In the genomic region with DNA sequence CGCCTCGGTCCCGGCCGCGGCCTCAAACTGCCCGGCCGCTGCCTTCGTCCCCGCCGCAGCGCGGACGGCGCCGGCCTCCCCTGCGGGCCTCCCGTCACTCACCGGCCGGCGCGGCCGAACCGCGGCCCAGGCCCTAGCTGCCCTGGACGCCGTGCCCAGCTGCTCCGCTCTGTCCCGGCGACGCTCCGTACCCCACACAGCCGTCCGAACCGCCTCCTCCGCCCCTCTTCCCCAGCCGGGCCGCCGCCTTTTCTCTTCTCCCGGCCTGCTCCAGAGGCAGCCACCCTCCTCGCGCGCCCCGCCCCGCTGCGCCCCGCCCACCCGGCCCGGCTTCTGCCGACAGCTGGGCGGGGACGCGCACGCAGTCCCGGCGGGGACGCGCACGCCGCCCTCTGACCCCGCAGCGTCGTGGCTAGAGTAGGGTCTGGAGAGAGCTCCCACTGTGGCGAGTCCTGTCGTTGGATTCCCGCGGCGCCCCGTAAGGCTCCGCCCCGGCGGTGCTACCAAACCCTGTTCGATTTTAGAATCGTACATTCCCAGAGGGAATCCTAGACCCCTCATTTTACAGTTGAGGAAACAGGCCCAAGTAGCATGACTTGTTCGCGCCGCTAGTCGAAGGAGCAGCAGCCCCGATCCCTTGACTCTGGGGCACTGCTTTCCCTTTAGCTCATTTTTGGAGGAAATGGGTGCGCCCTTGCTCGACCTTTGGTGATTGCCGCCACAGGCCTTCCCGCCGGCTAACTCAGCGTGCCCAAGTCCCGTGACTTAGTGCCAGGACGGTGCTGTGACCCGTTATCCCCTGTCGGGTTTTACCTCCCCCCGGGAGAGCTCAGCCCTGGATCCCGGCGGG, we compare ENCODE assay signal across 1 cellular context.
TF ChIP-seq lines count a peak whose summit lies in the region.

A gene with protein sequence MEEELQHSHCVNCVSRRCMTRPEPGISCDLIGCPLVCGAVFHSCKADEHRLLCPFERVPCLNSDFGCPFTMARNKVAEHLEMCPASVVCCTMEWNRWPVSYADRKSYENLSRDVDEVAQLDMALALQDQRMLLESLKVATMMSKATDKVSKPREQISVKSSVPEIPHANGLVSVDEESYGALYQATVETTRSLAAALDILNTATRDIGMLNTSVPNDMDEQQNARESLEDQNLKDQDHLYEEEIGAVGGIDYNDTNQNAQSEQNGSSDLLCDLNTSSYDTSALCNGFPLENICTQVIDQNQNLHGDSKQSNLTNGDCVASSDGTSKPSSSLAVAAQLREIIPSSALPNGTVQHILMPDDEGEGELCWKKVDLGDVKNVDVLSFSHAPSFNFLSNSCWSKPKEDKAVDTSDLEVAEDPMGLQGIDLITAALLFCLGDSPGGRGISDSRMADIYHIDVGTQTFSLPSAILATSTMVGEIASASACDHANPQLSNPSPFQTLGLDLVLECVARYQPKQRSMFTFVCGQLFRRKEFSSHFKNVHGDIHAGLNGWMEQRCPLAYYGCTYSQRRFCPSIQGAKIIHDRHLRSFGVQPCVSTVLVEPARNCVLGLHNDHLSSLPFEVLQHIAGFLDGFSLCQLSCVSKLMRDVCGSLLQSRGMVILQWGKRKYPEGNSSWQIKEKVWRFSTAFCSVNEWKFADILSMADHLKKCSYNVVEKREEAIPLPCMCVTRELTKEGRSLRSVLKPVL (minus strand): TSS at position 295 of the 850 bp plus-strand sequence. CDS start 8,390 bp downstream, outside the sequence.

TF ChIP-seq in HepG2, 621 proteins besides CTCF, POLR2A, EP300 and RAD21 (continued from another document and continues in another):
- TF ChIP-seq, protein P1, sequence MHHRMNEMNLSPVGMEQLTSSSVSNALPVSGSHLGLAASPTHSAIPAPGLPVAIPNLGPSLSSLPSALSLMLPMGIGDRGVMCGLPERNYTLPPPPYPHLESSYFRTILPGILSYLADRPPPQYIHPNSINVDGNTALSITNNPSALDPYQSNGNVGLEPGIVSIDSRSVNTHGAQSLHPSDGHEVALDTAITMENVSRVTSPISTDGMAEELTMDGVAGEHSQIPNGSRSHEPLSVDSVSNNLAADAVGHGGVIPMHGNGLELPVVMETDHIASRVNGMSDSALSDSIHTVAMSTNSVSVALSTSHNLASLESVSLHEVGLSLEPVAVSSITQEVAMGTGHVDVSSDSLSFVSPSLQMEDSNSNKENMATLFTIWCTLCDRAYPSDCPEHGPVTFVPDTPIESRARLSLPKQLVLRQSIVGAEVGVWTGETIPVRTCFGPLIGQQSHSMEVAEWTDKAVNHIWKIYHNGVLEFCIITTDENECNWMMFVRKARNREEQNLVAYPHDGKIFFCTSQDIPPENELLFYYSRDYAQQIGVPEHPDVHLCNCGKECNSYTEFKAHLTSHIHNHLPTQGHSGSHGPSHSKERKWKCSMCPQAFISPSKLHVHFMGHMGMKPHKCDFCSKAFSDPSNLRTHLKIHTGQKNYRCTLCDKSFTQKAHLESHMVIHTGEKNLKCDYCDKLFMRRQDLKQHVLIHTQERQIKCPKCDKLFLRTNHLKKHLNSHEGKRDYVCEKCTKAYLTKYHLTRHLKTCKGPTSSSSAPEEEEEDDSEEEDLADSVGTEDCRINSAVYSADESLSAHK (CRISPR knock-in tag; IDR thresholded peaks at IDR 0.05; ENCODE audit: borderline replicate concordance), result no peak
- TF ChIP-seq IRX3 (CRISPR knock-in tag; IDR thresholded peaks at IDR 0.05; ENCODE audit: borderline replicate concordance, low read depth) (0 out of 2 replicates have a peak, but pooled peaks have one; percentile 76), ZBTB42 (CRISPR knock-in tag; IDR thresholded peaks at IDR 0.05) (no peak), SRSF4 (IDR thresholded peaks at IDR 0.05; ENCODE audit: low read depth, low read length, poor library complexity, severe bottlenecking) (no peak), ZNF782 (CRISPR knock-in tag; IDR thresholded peaks at IDR 0.05; ENCODE audit: borderline replicate concordance) (no peak; the same call in 1 of the 2 replicates), CHCHD3 (CRISPR knock-in tag; IDR thresholded peaks at IDR 0.05) (peak; percentile 97), REXO4 (CRISPR knock-in tag; IDR thresholded peaks at IDR 0.05; ENCODE audit: borderline replicate concordance) (peak; percentile 87; the same call in 1 of the 2 replicates), KDM4B (CRISPR knock-in tag; IDR thresholded peaks at IDR 0.05) (peak; percentile 56; the same call in 1 of the 2 replicates), RXRB (CRISPR knock-in tag; IDR thresholded peaks at IDR 0.05; ENCODE audit: borderline replicate concordance) (no peak), KDM5B (CRISPR knock-in tag; IDR thresholded peaks at IDR 0.05; ENCODE audit: borderline replicate concordance) (no peak), ZNF333 (CRISPR knock-in tag; IDR thresholded peaks at IDR 0.05; ENCODE audit: borderline replicate concordance) (no peak), NAIF1 (CRISPR knock-in tag; IDR thresholded peaks at IDR 0.05; ENCODE audit: borderline replicate concordance) (no peak), NCOA1 (CRISPR knock-in tag; IDR thresholded peaks at IDR 0.05) (no peak), NCOR1 (IDR thresholded peaks at IDR 0.05; ENCODE audit: borderline replicate concordance, low read length) (no peak), DMAP1 (CRISPR knock-in tag; IDR thresholded peaks at IDR 0.05) (peak; percentile 53), ZBTB3 (CRISPR knock-in tag; IDR thresholded peaks at IDR 0.05; ENCODE audit: borderline replicate concordance, low read depth) (no peak), ZNF256 (CRISPR knock-in tag; conservative IDR thresholded peaks at IDR 0.05) (no peak), SIN3B (IDR thresholded peaks at IDR 0.05; ENCODE audit: low read length) (no peak), KLF12 (CRISPR knock-in tag; IDR thresholded peaks at IDR 0.05; ENCODE audit: borderline replicate concordance) (peak; percentile 54; the same call in 1 of the 2 replicates), MTA3 (CRISPR knock-in tag; IDR thresholded peaks at IDR 0.05) (no peak), GATAD2A (CRISPR knock-in tag; IDR thresholded peaks at IDR 0.05) (peak; percentile 58), HNRNPLL (IDR thresholded peaks at IDR 0.05; ENCODE audit: low read depth, low read length, poor library complexity, severe bottlenecking) (peak; percentile 49), TCF7 (IDR thresholded peaks at IDR 0.05; ENCODE audit: low read depth) (no peak), SP5 (CRISPR knock-in tag; IDR thresholded peaks at IDR 0.05; ENCODE audit: borderline replicate concordance, low read depth) (peak; percentile 79), ZNF350 (CRISPR knock-in tag; IDR thresholded peaks at IDR 0.05; ENCODE audit: borderline replicate concordance, low read depth) (peak; percentile 85), ONECUT2 (CRISPR knock-in tag; IDR thresholded peaks at IDR 0.05) (0 out of 2 replicates have a peak, but pooled peaks have one; percentile 35), PRPF4 (IDR thresholded peaks at IDR 0.05; ENCODE audit: low read depth, low read length, poor library complexity, severe bottlenecking) (no peak), HHEX (CRISPR knock-in tag; IDR thresholded peaks at IDR 0.05) (no peak), ZNF839 (CRISPR knock-in tag; IDR thresholded peaks at IDR 0.05; ENCODE audit: borderline replicate concordance) (peak; percentile 60; the same call in 1 of the 2 replicates), ZNF530 (CRISPR knock-in tag; IDR thresholded peaks at IDR 0.05; ENCODE audit: low read depth) (peak; percentile 90), SIN3A (IDR thresholded peaks at IDR 0.05; ENCODE audit: borderline replicate concordance, low read depth, low read length) (no peak; the same call in 1 of the 2 replicates), TCF12 (IDR thresholded peaks at IDR 0.05) (no peak), TCF12 (CRISPR knock-in tag; IDR thresholded peaks at IDR 0.05) (peak; percentile 66), NFKB2 (CRISPR knock-in tag; IDR thresholded peaks at IDR 0.05; ENCODE audit: borderline replicate concordance) (peak; percentile 68)
- TF ChIP-seq, protein P2, sequence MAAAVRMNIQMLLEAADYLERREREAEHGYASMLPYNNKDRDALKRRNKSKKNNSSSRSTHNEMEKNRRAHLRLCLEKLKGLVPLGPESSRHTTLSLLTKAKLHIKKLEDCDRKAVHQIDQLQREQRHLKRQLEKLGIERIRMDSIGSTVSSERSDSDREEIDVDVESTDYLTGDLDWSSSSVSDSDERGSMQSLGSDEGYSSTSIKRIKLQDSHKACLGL (CRISPR knock-in tag; IDR thresholded peaks at IDR 0.05), result peak; percentile 70; the same call in 1 of the 2 replicates
- TF ChIP-seq, protein P3, sequence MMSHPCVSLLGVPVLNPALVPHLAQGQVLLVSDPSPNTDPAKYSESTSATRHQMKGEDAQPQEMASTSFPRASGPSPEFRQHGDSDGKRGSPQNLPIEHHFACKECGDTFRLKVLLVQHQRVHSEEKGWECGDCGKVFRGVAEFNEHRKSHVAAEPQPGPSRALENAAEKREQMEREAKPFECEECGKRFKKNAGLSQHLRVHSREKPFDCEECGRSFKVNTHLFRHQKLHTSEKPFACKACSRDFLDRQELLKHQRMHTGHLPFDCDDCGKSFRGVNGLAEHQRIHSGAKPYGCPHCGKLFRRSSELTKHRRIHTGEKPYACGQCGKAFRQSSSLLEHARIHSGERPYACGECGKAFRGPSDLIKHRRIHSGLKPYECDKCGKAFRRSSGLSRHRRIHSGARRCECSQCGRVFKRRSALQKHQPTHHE (CRISPR knock-in tag; IDR thresholded peaks at IDR 0.05; ENCODE audit: borderline replicate concordance), result peak; percentile 85; the same call in 1 of the 2 replicates
- TF ChIP-seq, protein P4, sequence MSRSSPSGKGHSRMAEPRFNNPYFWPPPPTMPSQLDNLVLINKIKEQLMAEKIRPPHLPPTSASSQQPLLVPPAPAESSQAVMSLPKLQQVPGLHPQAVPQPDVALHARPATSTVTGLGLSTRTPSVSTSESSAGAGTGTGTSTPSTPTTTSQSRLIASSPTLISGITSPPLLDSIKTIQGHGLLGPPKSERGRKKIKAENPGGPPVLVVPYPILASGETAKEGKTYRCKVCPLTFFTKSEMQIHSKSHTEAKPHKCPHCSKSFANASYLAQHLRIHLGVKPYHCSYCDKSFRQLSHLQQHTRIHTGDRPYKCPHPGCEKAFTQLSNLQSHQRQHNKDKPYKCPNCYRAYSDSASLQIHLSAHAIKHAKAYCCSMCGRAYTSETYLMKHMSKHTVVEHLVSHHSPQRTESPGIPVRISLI (CRISPR knock-in tag; IDR thresholded peaks at IDR 0.05; ENCODE audit: borderline replicate concordance), result peak; percentile 39; the same call in 1 of the 2 replicates
- TF ChIP-seq, protein P5, sequence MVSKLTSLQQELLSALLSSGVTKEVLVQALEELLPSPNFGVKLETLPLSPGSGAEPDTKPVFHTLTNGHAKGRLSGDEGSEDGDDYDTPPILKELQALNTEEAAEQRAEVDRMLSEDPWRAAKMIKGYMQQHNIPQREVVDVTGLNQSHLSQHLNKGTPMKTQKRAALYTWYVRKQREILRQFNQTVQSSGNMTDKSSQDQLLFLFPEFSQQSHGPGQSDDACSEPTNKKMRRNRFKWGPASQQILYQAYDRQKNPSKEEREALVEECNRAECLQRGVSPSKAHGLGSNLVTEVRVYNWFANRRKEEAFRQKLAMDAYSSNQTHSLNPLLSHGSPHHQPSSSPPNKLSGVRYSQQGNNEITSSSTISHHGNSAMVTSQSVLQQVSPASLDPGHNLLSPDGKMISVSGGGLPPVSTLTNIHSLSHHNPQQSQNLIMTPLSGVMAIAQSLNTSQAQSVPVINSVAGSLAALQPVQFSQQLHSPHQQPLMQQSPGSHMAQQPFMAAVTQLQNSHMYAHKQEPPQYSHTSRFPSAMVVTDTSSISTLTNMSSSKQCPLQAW (CRISPR knock-in tag; IDR thresholded peaks at IDR 0.05), result 0 out of 2 replicates have a peak, but pooled peaks have one; percentile 13
- TF ChIP-seq, protein P6, sequence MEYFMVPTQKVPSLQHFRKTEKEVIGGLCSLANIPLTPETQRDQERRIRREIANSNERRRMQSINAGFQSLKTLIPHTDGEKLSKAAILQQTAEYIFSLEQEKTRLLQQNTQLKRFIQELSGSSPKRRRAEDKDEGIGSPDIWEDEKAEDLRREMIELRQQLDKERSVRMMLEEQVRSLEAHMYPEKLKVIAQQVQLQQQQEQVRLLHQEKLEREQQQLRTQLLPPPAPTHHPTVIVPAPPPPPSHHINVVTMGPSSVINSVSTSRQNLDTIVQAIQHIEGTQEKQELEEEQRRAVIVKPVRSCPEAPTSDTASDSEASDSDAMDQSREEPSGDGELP (IDR thresholded peaks at IDR 0.05; ENCODE audit: borderline replicate concordance, low read depth), result peak; percentile 93
- TF ChIP-seq, protein P7, sequence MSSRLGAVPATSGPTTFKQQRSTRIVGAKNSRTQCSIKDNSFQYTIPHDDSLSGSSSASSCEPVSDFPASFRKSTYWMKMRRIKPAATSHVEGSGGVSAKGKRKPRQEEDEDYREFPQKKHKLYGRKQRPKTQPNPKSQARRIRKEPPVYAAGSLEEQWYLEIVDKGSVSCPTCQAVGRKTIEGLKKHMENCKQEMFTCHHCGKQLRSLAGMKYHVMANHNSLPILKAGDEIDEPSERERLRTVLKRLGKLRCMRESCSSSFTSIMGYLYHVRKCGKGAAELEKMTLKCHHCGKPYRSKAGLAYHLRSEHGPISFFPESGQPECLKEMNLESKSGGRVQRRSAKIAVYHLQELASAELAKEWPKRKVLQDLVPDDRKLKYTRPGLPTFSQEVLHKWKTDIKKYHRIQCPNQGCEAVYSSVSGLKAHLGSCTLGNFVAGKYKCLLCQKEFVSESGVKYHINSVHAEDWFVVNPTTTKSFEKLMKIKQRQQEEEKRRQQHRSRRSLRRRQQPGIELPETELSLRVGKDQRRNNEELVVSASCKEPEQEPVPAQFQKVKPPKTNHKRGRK (CRISPR knock-in tag; IDR thresholded peaks at IDR 0.05), result no peak
- TF ChIP-seq, protein P8, sequence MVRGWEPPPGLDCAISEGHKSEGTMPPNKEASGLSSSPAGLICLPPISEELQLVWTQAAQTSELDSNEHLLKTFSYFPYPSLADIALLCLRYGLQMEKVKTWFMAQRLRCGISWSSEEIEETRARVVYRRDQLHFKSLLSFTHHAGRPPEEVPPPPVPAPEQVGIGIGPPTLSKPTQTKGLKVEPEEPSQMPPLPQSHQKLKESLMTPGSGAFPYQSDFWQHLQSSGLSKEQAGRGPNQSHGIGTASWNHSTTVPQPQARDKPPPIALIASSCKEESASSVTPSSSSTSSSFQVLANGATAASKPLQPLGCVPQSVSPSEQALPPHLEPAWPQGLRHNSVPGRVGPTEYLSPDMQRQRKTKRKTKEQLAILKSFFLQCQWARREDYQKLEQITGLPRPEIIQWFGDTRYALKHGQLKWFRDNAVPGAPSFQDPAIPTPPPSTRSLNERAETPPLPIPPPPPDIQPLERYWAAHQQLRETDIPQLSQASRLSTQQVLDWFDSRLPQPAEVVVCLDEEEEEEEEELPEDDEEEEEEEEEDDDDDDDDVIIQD (CRISPR knock-in tag; IDR thresholded peaks at IDR 0.05; ENCODE audit: low read depth), result peak; percentile 57; the same call in 1 of the 2 replicates
- TF ChIP-seq, protein P9, sequence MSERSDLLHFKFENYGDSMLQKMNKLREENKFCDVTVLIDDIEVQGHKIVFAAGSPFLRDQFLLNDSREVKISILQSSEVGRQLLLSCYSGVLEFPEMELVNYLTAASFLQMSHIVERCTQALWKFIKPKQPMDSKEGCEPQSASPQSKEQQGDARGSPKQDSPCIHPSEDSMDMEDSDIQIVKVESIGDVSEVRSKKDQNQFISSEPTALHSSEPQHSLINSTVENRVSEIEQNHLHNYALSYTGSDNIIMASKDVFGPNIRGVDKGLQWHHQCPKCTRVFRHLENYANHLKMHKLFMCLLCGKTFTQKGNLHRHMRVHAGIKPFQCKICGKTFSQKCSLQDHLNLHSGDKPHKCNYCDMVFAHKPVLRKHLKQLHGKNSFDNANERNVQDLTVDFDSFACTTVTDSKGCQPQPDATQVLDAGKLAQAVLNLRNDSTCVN (CRISPR knock-in tag; IDR thresholded peaks at IDR 0.05; ENCODE audit: borderline replicate concordance), result peak; percentile 86; the same call in 1 of the 2 replicates
